Comparison of ENCODE assay signal across 1 cellular context in genomic region chr1:198158766-198159589, GRCh38.
TF ChIP-seq lines count a peak whose summit lies in the region.

No MANE protein-coding gene starts in this region.

TF ChIP-seq in H1, 55 proteins besides CTCF, POLR2A, EP300 and RAD21 (continued from another document):
- TF ChIP-seq, protein P1, sequence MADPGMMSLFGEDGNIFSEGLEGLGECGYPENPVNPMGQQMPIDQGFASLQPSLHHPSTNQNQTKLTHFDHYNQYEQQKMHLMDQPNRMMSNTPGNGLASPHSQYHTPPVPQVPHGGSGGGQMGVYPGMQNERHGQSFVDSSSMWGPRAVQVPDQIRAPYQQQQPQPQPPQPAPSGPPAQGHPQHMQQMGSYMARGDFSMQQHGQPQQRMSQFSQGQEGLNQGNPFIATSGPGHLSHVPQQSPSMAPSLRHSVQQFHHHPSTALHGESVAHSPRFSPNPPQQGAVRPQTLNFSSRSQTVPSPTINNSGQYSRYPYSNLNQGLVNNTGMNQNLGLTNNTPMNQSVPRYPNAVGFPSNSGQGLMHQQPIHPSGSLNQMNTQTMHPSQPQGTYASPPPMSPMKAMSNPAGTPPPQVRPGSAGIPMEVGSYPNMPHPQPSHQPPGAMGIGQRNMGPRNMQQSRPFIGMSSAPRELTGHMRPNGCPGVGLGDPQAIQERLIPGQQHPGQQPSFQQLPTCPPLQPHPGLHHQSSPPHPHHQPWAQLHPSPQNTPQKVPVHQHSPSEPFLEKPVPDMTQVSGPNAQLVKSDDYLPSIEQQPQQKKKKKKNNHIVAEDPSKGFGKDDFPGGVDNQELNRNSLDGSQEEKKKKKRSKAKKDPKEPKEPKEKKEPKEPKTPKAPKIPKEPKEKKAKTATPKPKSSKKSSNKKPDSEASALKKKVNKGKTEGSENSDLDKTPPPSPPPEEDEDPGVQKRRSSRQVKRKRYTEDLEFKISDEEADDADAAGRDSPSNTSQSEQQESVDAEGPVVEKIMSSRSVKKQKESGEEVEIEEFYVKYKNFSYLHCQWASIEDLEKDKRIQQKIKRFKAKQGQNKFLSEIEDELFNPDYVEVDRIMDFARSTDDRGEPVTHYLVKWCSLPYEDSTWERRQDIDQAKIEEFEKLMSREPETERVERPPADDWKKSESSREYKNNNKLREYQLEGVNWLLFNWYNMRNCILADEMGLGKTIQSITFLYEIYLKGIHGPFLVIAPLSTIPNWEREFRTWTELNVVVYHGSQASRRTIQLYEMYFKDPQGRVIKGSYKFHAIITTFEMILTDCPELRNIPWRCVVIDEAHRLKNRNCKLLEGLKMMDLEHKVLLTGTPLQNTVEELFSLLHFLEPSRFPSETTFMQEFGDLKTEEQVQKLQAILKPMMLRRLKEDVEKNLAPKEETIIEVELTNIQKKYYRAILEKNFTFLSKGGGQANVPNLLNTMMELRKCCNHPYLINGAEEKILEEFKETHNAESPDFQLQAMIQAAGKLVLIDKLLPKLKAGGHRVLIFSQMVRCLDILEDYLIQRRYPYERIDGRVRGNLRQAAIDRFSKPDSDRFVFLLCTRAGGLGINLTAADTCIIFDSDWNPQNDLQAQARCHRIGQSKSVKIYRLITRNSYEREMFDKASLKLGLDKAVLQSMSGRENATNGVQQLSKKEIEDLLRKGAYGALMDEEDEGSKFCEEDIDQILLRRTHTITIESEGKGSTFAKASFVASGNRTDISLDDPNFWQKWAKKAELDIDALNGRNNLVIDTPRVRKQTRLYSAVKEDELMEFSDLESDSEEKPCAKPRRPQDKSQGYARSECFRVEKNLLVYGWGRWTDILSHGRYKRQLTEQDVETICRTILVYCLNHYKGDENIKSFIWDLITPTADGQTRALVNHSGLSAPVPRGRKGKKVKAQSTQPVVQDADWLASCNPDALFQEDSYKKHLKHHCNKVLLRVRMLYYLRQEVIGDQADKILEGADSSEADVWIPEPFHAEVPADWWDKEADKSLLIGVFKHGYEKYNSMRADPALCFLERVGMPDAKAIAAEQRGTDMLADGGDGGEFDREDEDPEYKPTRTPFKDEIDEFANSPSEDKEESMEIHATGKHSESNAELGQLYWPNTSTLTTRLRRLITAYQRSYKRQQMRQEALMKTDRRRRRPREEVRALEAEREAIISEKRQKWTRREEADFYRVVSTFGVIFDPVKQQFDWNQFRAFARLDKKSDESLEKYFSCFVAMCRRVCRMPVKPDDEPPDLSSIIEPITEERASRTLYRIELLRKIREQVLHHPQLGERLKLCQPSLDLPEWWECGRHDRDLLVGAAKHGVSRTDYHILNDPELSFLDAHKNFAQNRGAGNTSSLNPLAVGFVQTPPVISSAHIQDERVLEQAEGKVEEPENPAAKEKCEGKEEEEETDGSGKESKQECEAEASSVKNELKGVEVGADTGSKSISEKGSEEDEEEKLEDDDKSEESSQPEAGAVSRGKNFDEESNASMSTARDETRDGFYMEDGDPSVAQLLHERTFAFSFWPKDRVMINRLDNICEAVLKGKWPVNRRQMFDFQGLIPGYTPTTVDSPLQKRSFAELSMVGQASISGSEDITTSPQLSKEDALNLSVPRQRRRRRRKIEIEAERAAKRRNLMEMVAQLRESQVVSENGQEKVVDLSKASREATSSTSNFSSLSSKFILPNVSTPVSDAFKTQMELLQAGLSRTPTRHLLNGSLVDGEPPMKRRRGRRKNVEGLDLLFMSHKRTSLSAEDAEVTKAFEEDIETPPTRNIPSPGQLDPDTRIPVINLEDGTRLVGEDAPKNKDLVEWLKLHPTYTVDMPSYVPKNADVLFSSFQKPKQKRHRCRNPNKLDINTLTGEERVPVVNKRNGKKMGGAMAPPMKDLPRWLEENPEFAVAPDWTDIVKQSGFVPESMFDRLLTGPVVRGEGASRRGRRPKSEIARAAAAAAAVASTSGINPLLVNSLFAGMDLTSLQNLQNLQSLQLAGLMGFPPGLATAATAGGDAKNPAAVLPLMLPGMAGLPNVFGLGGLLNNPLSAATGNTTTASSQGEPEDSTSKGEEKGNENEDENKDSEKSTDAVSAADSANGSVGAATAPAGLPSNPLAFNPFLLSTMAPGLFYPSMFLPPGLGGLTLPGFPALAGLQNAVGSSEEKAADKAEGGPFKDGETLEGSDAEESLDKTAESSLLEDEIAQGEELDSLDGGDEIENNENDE (IDR thresholded peaks at IDR 0.05; ENCODE audit: insufficient replicate concordance, low read length), result no peak
- TF ChIP-seq NRF1 (IDR thresholded peaks at IDR 0.05; ENCODE audit: low read depth, low read length) (no peak), EZH2 (IDR thresholded peaks at IDR 0.05; ENCODE audit: low read depth, low read length, severe bottlenecking) (no peak), SAP30 (IDR thresholded peaks at IDR 0.05; ENCODE audit: insufficient read depth, insufficient replicate concordance, low read length) (no peak), NANOG (IDR thresholded peaks at IDR 0.05; ENCODE audit: insufficient read depth, low read depth, low read length, poor library complexity, severe bottlenecking) (no peak), SIN3A (conservative IDR thresholded peaks at IDR 0.05 in 1 of 2, IDR thresholded peaks at IDR 0.05 in 1 of 2; ENCODE audit: low read depth in 1 of 2, low read length in 2 of 2) (0 out of 4 replicates have a peak, but pooled peaks of 1 of the 2 experiments have one; percentile 4), EGR1 (IDR thresholded peaks at IDR 0.05; ENCODE audit: borderline replicate concordance, low read depth, low read length) (no peak), KDM1A (IDR thresholded peaks at IDR 0.05; ENCODE audit: borderline replicate concordance, low read length) (no peak), RXRA (IDR thresholded peaks at IDR 0.05; ENCODE audit: insufficient read depth, low read depth, low read length) (no peak), POLR2AphosphoS5 (IDR thresholded peaks at IDR 0.05; ENCODE audit: low read depth, low read length) (peak; percentile 86), HDAC6 (IDR thresholded peaks at IDR 0.05; ENCODE audit: low read depth, low read length) (no peak), GABPA (IDR thresholded peaks at IDR 0.05; ENCODE audit: borderline replicate concordance, insufficient read depth, low read length) (no peak; the same call in 1 of the 2 replicates), CBX8 (IDR thresholded peaks at IDR 0.05; ENCODE audit: borderline replicate concordance, low read depth, low read length) (no peak), YY1 (IDR thresholded peaks at IDR 0.05; ENCODE audit: low read depth, low read length) (no peak), CTBP2 (IDR thresholded peaks at IDR 0.05; ENCODE audit: borderline replicate concordance, insufficient read depth, insufficient read length, low read length) (no peak), BACH1 (IDR thresholded peaks at IDR 0.05; ENCODE audit: low read length) (no peak), RFX5 (IDR thresholded peaks at IDR 0.05; ENCODE audit: borderline replicate concordance, low read depth, low read length) (no peak), CHD1 (IDR thresholded peaks at IDR 0.05; ENCODE audit: low read depth, low read length) (no peak), ZNF274 (IDR thresholded peaks at IDR 0.05; ENCODE audit: borderline replicate concordance, extremely low read depth, low read length) (no peak), ATF2 (IDR thresholded peaks at IDR 0.05; ENCODE audit: low read length) (no peak), TAF7 (optimal IDR thresholded peaks at IDR 0.05; ENCODE audit: borderline replicate concordance, low read depth, low read length) (peak; percentile 88), TBP (IDR thresholded peaks at IDR 0.05; ENCODE audit: low read depth, low read length) (peak; percentile 94), SP2 (IDR thresholded peaks at IDR 0.05; ENCODE audit: low read length) (peak; percentile 58), HDAC2 (IDR thresholded peaks at IDR 0.05; ENCODE audit: borderline replicate concordance in 1 of 2, low read depth in 2 of 2, low read length in 2 of 2) (no peak), TAF1 (IDR thresholded peaks at IDR 0.05; ENCODE audit: low read depth, low read length) (peak; percentile 97), CREB1 (IDR thresholded peaks at IDR 0.05) (no peak), SP4 (IDR thresholded peaks at IDR 0.05; ENCODE audit: low read length) (peak; percentile 67; the same call in 1 of the 2 replicates), KDM5A (IDR thresholded peaks at IDR 0.05; ENCODE audit: low read length) (no peak), JUN (IDR thresholded peaks at IDR 0.05; ENCODE audit: low read depth, low read length) (no peak), SIX5 (IDR thresholded peaks at IDR 0.05; ENCODE audit: low read depth, low read length) (no peak), BCL11A (IDR thresholded peaks at IDR 0.05; ENCODE audit: low read depth in 2 of 2, low read length in 2 of 2) (no peak)
- TF ChIP-seq, protein P2, sequence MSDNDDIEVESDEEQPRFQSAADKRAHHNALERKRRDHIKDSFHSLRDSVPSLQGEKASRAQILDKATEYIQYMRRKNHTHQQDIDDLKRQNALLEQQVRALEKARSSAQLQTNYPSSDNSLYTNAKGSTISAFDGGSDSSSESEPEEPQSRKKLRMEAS (IDR thresholded peaks at IDR 0.05), result no peak; the same call in 1 of the 2 replicates
- TF ChIP-seq, protein P3, sequence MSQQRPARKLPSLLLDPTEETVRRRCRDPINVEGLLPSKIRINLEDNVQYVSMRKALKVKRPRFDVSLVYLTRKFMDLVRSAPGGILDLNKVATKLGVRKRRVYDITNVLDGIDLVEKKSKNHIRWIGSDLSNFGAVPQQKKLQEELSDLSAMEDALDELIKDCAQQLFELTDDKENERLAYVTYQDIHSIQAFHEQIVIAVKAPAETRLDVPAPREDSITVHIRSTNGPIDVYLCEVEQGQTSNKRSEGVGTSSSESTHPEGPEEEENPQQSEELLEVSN (IDR thresholded peaks at IDR 0.05), result no peak; the same call in 1 of the 2 replicates
- TF ChIP-seq, protein P4, sequence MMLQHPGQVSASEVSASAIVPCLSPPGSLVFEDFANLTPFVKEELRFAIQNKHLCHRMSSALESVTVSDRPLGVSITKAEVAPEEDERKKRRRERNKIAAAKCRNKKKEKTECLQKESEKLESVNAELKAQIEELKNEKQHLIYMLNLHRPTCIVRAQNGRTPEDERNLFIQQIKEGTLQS (IDR thresholded peaks at IDR 0.05; ENCODE audit: insufficient read depth, low read depth, low read length), result no peak
- TF ChIP-seq, protein P5, sequence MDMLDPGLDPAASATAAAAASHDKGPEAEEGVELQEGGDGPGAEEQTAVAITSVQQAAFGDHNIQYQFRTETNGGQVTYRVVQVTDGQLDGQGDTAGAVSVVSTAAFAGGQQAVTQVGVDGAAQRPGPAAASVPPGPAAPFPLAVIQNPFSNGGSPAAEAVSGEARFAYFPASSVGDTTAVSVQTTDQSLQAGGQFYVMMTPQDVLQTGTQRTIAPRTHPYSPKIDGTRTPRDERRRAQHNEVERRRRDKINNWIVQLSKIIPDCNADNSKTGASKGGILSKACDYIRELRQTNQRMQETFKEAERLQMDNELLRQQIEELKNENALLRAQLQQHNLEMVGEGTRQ (IDR thresholded peaks at IDR 0.05; ENCODE audit: low read length), result no peak
